In the genomic region with DNA sequence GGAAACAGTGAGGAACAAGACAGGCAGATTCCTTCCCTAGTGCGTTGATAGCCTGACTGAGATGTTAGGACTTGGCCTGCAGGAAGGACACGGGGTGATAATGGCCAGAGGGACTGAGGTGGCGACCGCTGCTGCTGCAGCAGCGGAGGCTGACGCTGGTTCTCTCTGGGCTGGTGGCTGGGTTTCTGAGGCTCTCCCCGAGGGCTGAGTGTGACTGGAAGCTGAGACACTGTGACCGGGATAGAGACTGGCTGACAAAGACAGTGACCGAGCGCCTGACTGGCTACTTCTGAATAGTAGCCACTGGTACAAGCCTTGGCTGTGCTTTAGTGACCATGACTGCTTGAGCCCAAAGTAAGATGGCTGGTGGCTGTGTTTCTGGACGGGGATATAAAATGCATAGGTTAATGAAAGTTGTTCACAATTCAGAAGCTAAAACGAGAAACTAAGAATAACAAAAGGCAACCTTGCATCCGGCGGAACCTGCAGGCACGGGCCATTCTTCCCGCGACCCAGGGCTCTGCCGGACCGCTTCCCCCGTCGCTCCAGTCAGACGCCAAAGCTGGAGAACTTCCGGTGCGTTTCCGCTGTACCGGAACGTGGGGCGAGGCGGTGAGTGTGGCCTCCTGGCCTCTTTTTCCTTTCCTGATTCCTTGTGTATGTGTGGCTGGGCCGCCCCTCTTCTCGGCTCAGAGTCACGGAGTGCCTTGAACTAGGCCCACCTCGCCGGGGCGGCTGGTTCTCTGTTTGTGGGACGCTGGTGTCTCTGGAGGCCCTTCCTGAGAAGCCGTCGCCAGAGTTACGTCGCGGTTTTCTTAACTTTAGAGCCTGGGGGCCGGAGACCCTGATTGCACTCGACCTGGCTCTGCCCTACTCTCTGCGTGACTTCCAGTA, we compare ENCODE assay signal across 8 cellular contexts. TPM values are rescaled to one million over a fixed set of nuclear protein-coding genes. Genes with fewer than 3 reads are reported as not detected.
DNase-seq lines count a peak whose midpoint lies in the region; ATAC-seq and TF ChIP-seq lines count a peak whose summit lies in the region.

A gene with protein sequence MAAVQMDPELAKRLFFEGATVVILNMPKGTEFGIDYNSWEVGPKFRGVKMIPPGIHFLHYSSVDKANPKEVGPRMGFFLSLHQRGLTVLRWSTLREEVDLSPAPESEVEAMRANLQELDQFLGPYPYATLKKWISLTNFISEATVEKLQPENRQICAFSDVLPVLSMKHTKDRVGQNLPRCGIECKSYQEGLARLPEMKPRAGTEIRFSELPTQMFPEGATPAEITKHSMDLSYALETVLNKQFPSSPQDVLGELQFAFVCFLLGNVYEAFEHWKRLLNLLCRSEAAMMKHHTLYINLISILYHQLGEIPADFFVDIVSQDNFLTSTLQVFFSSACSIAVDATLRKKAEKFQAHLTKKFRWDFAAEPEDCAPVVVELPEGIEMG (plus strand): TSS at position 587 of the 894 bp plus-strand sequence. CDS start 3,391 bp downstream, outside the sequence.

- H3K27me3 ChIP-seq in KMS-11 (ENCODE audit: insufficient read depth, low read depth), result no peaks in the 10 kb centered on the region
- H3K27me3 ChIP-seq in naive thymus-derived CD4-positive, alpha-beta T cell (ENCODE audit: control insufficient read depth in 2 of 2, insufficient read depth in 2 of 2, low read length in 2 of 2), result no peaks in the 10 kb centered on the region

- H3K9ac ChIP-seq in KMS-11, result peak within 1 kb of the TSS; percentile 88

- intact Hi-C loops in activated T-helper 1 cell treated with anti-CD3 and anti-CD28 coated beads, Interleukin-12 subunit alpha, Interleukin-12 subunit beta, Interleukin-2, Interleukin-4 antibody, amounts not matched to agents 30 ng/mL and 10 ng/mL and 1 ng/mL, durations not matched to agents 14 hours and 24 hours and 36 hours (cut with micrococcal nuclease), result loop anchor here (1.0 to 5.0 kb wide), 2 partner anchors 186 to 511 kb away; a partner anchor contains a TSS
- intact Hi-C loops in naive thymus-derived CD4-positive, alpha-beta T cell (cut with micrococcal nuclease), result loop anchor here (1.0 to 2.0 kb wide), 3 partner anchors 34 to 336 kb away; no protein-coding TSS in a partner anchor

- no peak for DNase-seq in AG09309 (ENCODE audit: low read depth)
- peak; percentile 61 for DNase-seq in GM19240 (ENCODE audit: insufficient read length, low spot score)
- DNase-seq in RPMI8226, result peak; percentile 89
- DNase-seq in activated T-helper 1 cell treated with anti-CD3 and anti-CD28 coated beads, Interleukin-12 subunit alpha, Interleukin-12 subunit beta, Interleukin-2, Interleukin-4 antibody, amounts not matched to agents 30 ng/mL and 10 ng/mL and 1 ng/mL, durations not matched to agents 14 hours and 24 hours and 36 hours (ENCODE audit: low spot score), result peak; percentile 76
- DNase-seq in fibroblast of gingiva (ENCODE audit: low read depth), result peak; percentile 80
- peak; percentile 63 to 80 (median 77) for DNase-seq in naive thymus-derived CD4-positive, alpha-beta T cell
- DNase-seq in stimulated activated effector memory CD8-positive, alpha-beta T cell treated with anti-CD3 and anti-CD28 coated beads, Interleukin-12 subunit alpha, Interleukin-12 subunit beta, amount 100 ng/mL, for 72 hours (ENCODE audit: low spot score in 2 of 2), result peak; percentile 63 to 89

- POLR2A ChIA-PET in naive thymus-derived CD4-positive, alpha-beta T cell (lab: Charles Lee), result interaction anchor here (0.6 to 1.0 kb wide), 5 partner anchors 311 to 825 kb away, joined by 3 to 7 read pairs (median 4); a partner anchor contains a TSS

- H4K20me1 ChIP-seq in KMS-11 (ENCODE audit: insufficient read depth), result 0 out of 2 replicates have a peak, but pooled peaks cover 6% of the 10 kb centered on the region

- H3K4me1 ChIP-seq in KMS-11 (ENCODE audit: low read depth, poor library complexity, severe bottlenecking), result peaks cover 25% of the 10 kb centered on the region
- H3K4me1 ChIP-seq in naive thymus-derived CD4-positive, alpha-beta T cell (ENCODE audit: control insufficient read depth in 2 of 2, insufficient read depth in 2 of 2, low read length in 2 of 2), result peaks cover 4 to 22% of the 10 kb centered on the region in 2 donors

- peaks cover 30% of the 10 kb centered on the region for H3K4me1 Mint-ChIP-seq in activated T-helper 1 cell treated with anti-CD3 and anti-CD28 coated beads, Interleukin-12 subunit alpha, Interleukin-12 subunit beta, Interleukin-2, Interleukin-4 antibody, amounts not matched to agents 30 ng/mL and 10 ng/mL and 1 ng/mL, durations not matched to agents 14 hours and 24 hours and 36 hours (ENCODE audit: low read depth)
- H3K4me1 Mint-ChIP-seq in naive thymus-derived CD4-positive, alpha-beta T cell, result peaks cover 26 to 55% (median 37%) of the 10 kb centered on the region in 7 donors
- H3K4me1 Mint-ChIP-seq in stimulated activated effector memory CD8-positive, alpha-beta T cell treated with anti-CD3 and anti-CD28 coated beads, Interleukin-12 subunit alpha, Interleukin-12 subunit beta, amount 100 ng/mL, for 72 hours, result peaks cover 25% of the 10 kb centered on the region

- H3K27me3 Mint-ChIP-seq in activated T-helper 1 cell treated with anti-CD3 and anti-CD28 coated beads, Interleukin-12 subunit alpha, Interleukin-12 subunit beta, Interleukin-2, Interleukin-4 antibody, amounts not matched to agents 30 ng/mL and 10 ng/mL and 1 ng/mL, durations not matched to agents 14 hours and 24 hours and 36 hours (ENCODE audit: insufficient read depth), result no peaks in the 10 kb centered on the region
- peaks cover 0 to 6% (median 0%) of the 10 kb centered on the region in 5 donors for H3K27me3 Mint-ChIP-seq in naive thymus-derived CD4-positive, alpha-beta T cell

- CTCF ChIA-PET in naive thymus-derived CD4-positive, alpha-beta T cell (lab: Charles Lee), result interaction anchor here (0.7 to 0.9 kb wide), 3 partner anchors 282 to 824 kb away, joined by 3 read pairs; a partner anchor contains a TSS

- H3K27ac Mint-ChIP-seq in activated T-helper 1 cell treated with anti-CD3 and anti-CD28 coated beads, Interleukin-12 subunit alpha, Interleukin-12 subunit beta, Interleukin-2, Interleukin-4 antibody, amounts not matched to agents 30 ng/mL and 10 ng/mL and 1 ng/mL, durations not matched to agents 14 hours and 24 hours and 36 hours, result peak within 1 kb of the TSS; percentile 91
- H3K27ac Mint-ChIP-seq in naive thymus-derived CD4-positive, alpha-beta T cell, result peak within 1 kb of the TSS; percentile 91 to 98 (median 94)
- peak within 1 kb of the TSS; percentile 96 for H3K27ac Mint-ChIP-seq in stimulated activated effector memory CD8-positive, alpha-beta T cell treated with anti-CD3 and anti-CD28 coated beads, Interleukin-12 subunit alpha, Interleukin-12 subunit beta, amount 100 ng/mL, for 72 hours

- H3K9me3 Mint-ChIP-seq in activated T-helper 1 cell treated with anti-CD3 and anti-CD28 coated beads, Interleukin-12 subunit alpha, Interleukin-12 subunit beta, Interleukin-2, Interleukin-4 antibody, amounts not matched to agents 30 ng/mL and 10 ng/mL and 1 ng/mL, durations not matched to agents 14 hours and 24 hours and 36 hours, result no peaks in the 10 kb centered on the region
- H3K9me3 Mint-ChIP-seq in naive thymus-derived CD4-positive, alpha-beta T cell, result no peaks in the 10 kb centered on the region
- no peaks in the 10 kb centered on the region for H3K9me3 Mint-ChIP-seq in stimulated activated effector memory CD8-positive, alpha-beta T cell treated with anti-CD3 and anti-CD28 coated beads, Interleukin-12 subunit alpha, Interleukin-12 subunit beta, amount 100 ng/mL, for 72 hours

- no peaks in the 10 kb centered on the region for H3K9me3 ChIP-seq in naive thymus-derived CD4-positive, alpha-beta T cell (ENCODE audit: control insufficient read depth in 2 of 3, low read length in 3 of 3)

- H3K4me3 ChIP-seq in AG09309 (ENCODE audit: control insufficient read depth, low read depth, low read length) (peak within 1 kb of the TSS; percentile 80), KMS-11 (IDR thresholded peaks at IDR 0.05; ENCODE audit: insufficient read depth, low read depth, low read length) (peak within 1 kb of the TSS; percentile 41)
- peak within 1 kb of the TSS; percentile 77 for H3K4me3 ChIP-seq in naive thymus-derived CD4-positive, alpha-beta T cell (ENCODE audit: low read length)

- peak; percentile 96 for ATAC-seq in naive thymus-derived CD4-positive, alpha-beta T cell
- ATAC-seq in stimulated activated effector memory CD8-positive, alpha-beta T cell treated with anti-CD3 and anti-CD28 coated beads, Interleukin-12 subunit alpha, Interleukin-12 subunit beta, amount 100 ng/mL, for 72 hours, result peak; percentile 97

- H3K27ac ChIP-seq in KMS-11, result peak within 1 kb of the TSS; percentile 70
- peak within 1 kb of the TSS; percentile 80 for H3K27ac ChIP-seq in naive thymus-derived CD4-positive, alpha-beta T cell (ENCODE audit: low read depth, low read length)

- peak within 1 kb of the TSS; percentile 88 for H3K4me3 Mint-ChIP-seq in activated T-helper 1 cell treated with anti-CD3 and anti-CD28 coated beads, Interleukin-12 subunit alpha, Interleukin-12 subunit beta, Interleukin-2, Interleukin-4 antibody, amounts not matched to agents 30 ng/mL and 10 ng/mL and 1 ng/mL, durations not matched to agents 14 hours and 24 hours and 36 hours
- H3K4me3 Mint-ChIP-seq in naive thymus-derived CD4-positive, alpha-beta T cell, result peak within 1 kb of the TSS; percentile 86 to 98 (median 94)
- peak within 1 kb of the TSS; percentile 76 for H3K4me3 Mint-ChIP-seq in stimulated activated effector memory CD8-positive, alpha-beta T cell treated with anti-CD3 and anti-CD28 coated beads, Interleukin-12 subunit alpha, Interleukin-12 subunit beta, amount 100 ng/mL, for 72 hours

- peaks cover 17% of the 10 kb centered on the region for H3K36me3 Mint-ChIP-seq in activated T-helper 1 cell treated with anti-CD3 and anti-CD28 coated beads, Interleukin-12 subunit alpha, Interleukin-12 subunit beta, Interleukin-2, Interleukin-4 antibody, amounts not matched to agents 30 ng/mL and 10 ng/mL and 1 ng/mL, durations not matched to agents 14 hours and 24 hours and 36 hours (ENCODE audit: low read depth)
- peaks cover 0 to 8% (median 5%) of the 10 kb centered on the region in 5 donors for H3K36me3 Mint-ChIP-seq in naive thymus-derived CD4-positive, alpha-beta T cell
- peaks cover 42% of the 10 kb centered on the region for H3K36me3 Mint-ChIP-seq in stimulated activated effector memory CD8-positive, alpha-beta T cell treated with anti-CD3 and anti-CD28 coated beads, Interleukin-12 subunit alpha, Interleukin-12 subunit beta, amount 100 ng/mL, for 72 hours

- H3K79me2 ChIP-seq in KMS-11 (ENCODE audit: insufficient read depth, low read depth), result peaks cover 49% of the 10 kb centered on the region

- TF ChIP-seq CTCF in AG09309 (IDR thresholded peaks at IDR 0.05; ENCODE audit: control insufficient read depth, insufficient read depth, low read depth, low read length, missing control alignments) (no peak), KMS-11 (conservative IDR thresholded peaks at IDR 0.05; ENCODE audit: low read depth, low read length) (0 out of 2 replicates have a peak, but pooled peaks have one; percentile 3)

- H3K4me2 ChIP-seq in KMS-11, result peak within 1 kb of the TSS; percentile 99

- H3K36me3 ChIP-seq in KMS-11 (ENCODE audit: insufficient read depth), result peaks cover 9% of the 10 kb centered on the region
- peaks cover 0 to 18% (median 0%) of the 10 kb centered on the region in 3 experiments for H3K36me3 ChIP-seq in naive thymus-derived CD4-positive, alpha-beta T cell (ENCODE audit: control insufficient read depth in 2 of 3, insufficient read depth in 3 of 3, low read length in 3 of 3)

- H2AFZ ChIP-seq in KMS-11 (ENCODE audit: low read depth), result peak within 1 kb of the TSS; percentile 100

RNA-seq across cellular contexts. Expression of the gene that starts here (rescaled TPM):
- total RNA-seq in activated T-helper 1 cell treated with anti-CD3 and anti-CD28 coated beads, Interleukin-12 subunit alpha, Interleukin-12 subunit beta, Interleukin-2, Interleukin-4 antibody, amounts not matched to agents 30 ng/mL and 10 ng/mL and 1 ng/mL, durations not matched to agents 14 hours and 24 hours and 36 hours, result 33.3 and 36.7 TPM in 2 replicates
- 10 to 100 TPM; 18.2 to 25.9 (median 23.7) TPM for total RNA-seq in naive thymus-derived CD4-positive, alpha-beta T cell
- 10 to 100 TPM; 46.0 to 55.8 TPM for polyA plus RNA-seq in naive thymus-derived CD4-positive, alpha-beta T cell
